Comparison of ENCODE assay signal across 17 cellular contexts in genomic region chrX:104270212-104270611, GRCh38. TPM values are rescaled to one million over a fixed set of nuclear protein-coding genes. Genes with fewer than 3 reads are reported as not detected.
DNase-seq lines count a peak whose midpoint lies in the region; ATAC-seq and TF ChIP-seq lines count a peak whose summit lies in the region.
"Had no signal": no experiment of that assay in that cellular context is flagged by ENCODE, and none has a peak within 500 bp of the region (broad histone marks: within the 10 kb centered on the region; RNA-seq: fewer than 3 reads in every experiment).

No MANE protein-coding gene starts in this region.

- WGBS in endodermal cell (ENCODE audit: insufficient coverage in 1 of 2, insufficient read length in 1 of 2), 2 experiments = 29% methylated on average over 6 of the region's 6 CpGs; no CpG with 5 or more reads in 1 of the 2 experiments
- no CpG with 5 or more reads among the region's 6 CpGs for WGBS in neuronal stem cell (ENCODE audit: extremely low coverage in 2 of 2, insufficient read length in 2 of 2, insufficient replicate concordance in 1 of 2), 2 donors

- H3K9me3 Mint-ChIP-seq in HFFc6 = no peaks in the 10 kb centered on the region
- H3K9me3 Mint-ChIP-seq in endodermal cell = peaks cover 17% of the 10 kb centered on the region

- no peak overlapping the region for H3K4me3 ChIP-seq in endodermal cell (ENCODE audit: low read length)
- H3K4me3 ChIP-seq in neuronal stem cell (ENCODE audit: low read length in 2 of 2) = no peak overlapping the region
- H3K4me3 ChIP-seq: BLaER1 treated with 17β-estradiol and CSF1 and Interleukin-3, amounts not matched to agents 10 nM and 100 nM; lower lobe of right lung; skin epidermis had no signal

- H3K27me3 Mint-ChIP-seq in HFFc6 (ENCODE audit: insufficient read depth) = peaks cover 7% of the 10 kb centered on the region
- peaks cover 50% of the 10 kb centered on the region for H3K27me3 Mint-ChIP-seq in endodermal cell (ENCODE audit: insufficient read depth)

- H3K9me3 ChIP-seq in endodermal cell (ENCODE audit: control insufficient read depth, low read length) (no peaks in the 10 kb centered on the region), neuronal stem cell (replicated peaks in 1 of 2; ENCODE audit: control insufficient read depth in 2 of 2, insufficient read depth in 1 of 2, low read depth in 1 of 2, low read length in 2 of 2) (no peaks in the 10 kb centered on the region)
- H3K9me3 ChIP-seq: BLaER1 treated with 17β-estradiol and CSF1 and Interleukin-3, amounts not matched to agents 10 nM and 100 nM; lower lobe of right lung had no signal

- H3K14ac ChIP-seq in neuronal stem cell (ENCODE audit: low read length) = no peak overlapping the region

- no peak overlapping the region for H3K4ac ChIP-seq in neuronal stem cell (ENCODE audit: low read length)

- H3K27ac Mint-ChIP-seq in HFFc6 (no peak overlapping the region), endodermal cell (no peak overlapping the region)

- no peaks in the 10 kb centered on the region for H3K36me3 ChIP-seq in endodermal cell (ENCODE audit: control insufficient read depth, insufficient read depth, low read length)
- no peaks in the 10 kb centered on the region for H3K36me3 ChIP-seq in neuronal stem cell (replicated peaks in 1 of 2; ENCODE audit: control insufficient read depth in 2 of 2, insufficient read depth in 2 of 2, low read length in 2 of 2)
- H3K36me3 ChIP-seq: BLaER1 treated with 17β-estradiol and CSF1 and Interleukin-3, amounts not matched to agents 10 nM and 100 nM; lower lobe of right lung had no signal

- no peaks in the 10 kb centered on the region for H3K4me1 ChIP-seq in endodermal cell (ENCODE audit: control insufficient read depth, insufficient read depth, low read length)
- no peaks in the 10 kb centered on the region for H3K4me1 ChIP-seq in neuronal stem cell (ENCODE audit: control insufficient read depth in 2 of 2, insufficient read depth in 1 of 2, low read depth in 1 of 2, low read length in 2 of 2)
- H3K4me1 ChIP-seq: BLaER1 treated with 17β-estradiol and CSF1 and Interleukin-3, amounts not matched to agents 10 nM and 100 nM; lower lobe of right lung had no signal

- no peaks in the 10 kb centered on the region for H3K79me1 ChIP-seq in neuronal stem cell (ENCODE audit: low read depth, low read length)

- H2BK5ac ChIP-seq in neuronal stem cell (ENCODE audit: low read length) = no peak overlapping the region

- no peak overlapping the region for H2BK12ac ChIP-seq in neuronal stem cell (ENCODE audit: low read length)

- H3K36me3 Mint-ChIP-seq in HFFc6 (ENCODE audit: low read depth) (no peaks in the 10 kb centered on the region), endodermal cell (ENCODE audit: low read depth) (no peaks in the 10 kb centered on the region)

- peak overlapping the region; percentile 67 for H2AFZ ChIP-seq in neuronal stem cell (ENCODE audit: low read length)

- H3K27me3 ChIP-seq in endodermal cell (ENCODE audit: control insufficient read depth, insufficient read depth, low read length, poor library complexity, severe bottlenecking) (peaks cover 9% of the 10 kb centered on the region), neuronal stem cell (ENCODE audit: control insufficient read depth in 3 of 3, insufficient read depth in 3 of 3, low read depth in 1 of 3, low read length in 3 of 3) (peaks cover 0 to 12% (median 0%) of the 10 kb centered on the region in 3 experiments)
- H3K27me3 ChIP-seq: BLaER1 treated with 17β-estradiol and CSF1 and Interleukin-3, amounts not matched to agents 10 nM and 100 nM had no signal

- H4K91ac ChIP-seq in neuronal stem cell (ENCODE audit: low read depth, low read length, poor library complexity) = no peak overlapping the region

- no peak overlapping the region for H4K8ac ChIP-seq in neuronal stem cell (ENCODE audit: low read depth, low read length)

- H3K4me3 Mint-ChIP-seq in HFFc6 (peak overlapping the region; percentile 88), endodermal cell (no peak overlapping the region)

- H3K4me2 ChIP-seq in neuronal stem cell (ENCODE audit: insufficient read depth, low read length, poor library complexity, severe bottlenecking) = no peak overlapping the region
- H3K4me2 ChIP-seq: BLaER1 treated with 17β-estradiol and CSF1 and Interleukin-3, amounts not matched to agents 10 nM and 100 nM had no signal

- no peak overlapping the region for H3K23ac ChIP-seq in neuronal stem cell (ENCODE audit: low read depth, low read length, poor library complexity)

- no peak overlapping the region for H3K27ac ChIP-seq in endodermal cell (ENCODE audit: low read depth, low read length)
- no peak overlapping the region for H3K27ac ChIP-seq in neuronal stem cell (replicated peaks; ENCODE audit: low read length)
- H3K27ac ChIP-seq: BLaER1 treated with 17β-estradiol and CSF1 and Interleukin-3, amounts not matched to agents 10 nM and 100 nM; lower lobe of right lung; skin epidermis had no signal

- DNase-seq in NCI-H82 (lab: John Stamatoyannopoulos, UW) = peak; percentile 9
- DNase-seq in NCI-H82 treated with DMSO at 0.1 percent for 48 hours (lab: John Stamatoyannopoulos, UW; ENCODE audit: unreplicated experiment) = no peak
- no peak for DNase-seq in HFFc6
- DNase-seq in endodermal cell = peak; percentile 58
- DNase-seq in neuronal stem cell (ENCODE audit: low spot score) = no peak
- DNase-seq in hypothalamus (lab: John Stamatoyannopoulos, UW) = no peak
- DNase-seq: 8988T, KG1, lower lobe of right lung, SHP77 treated with DMSO at 0.1 percent for 48 hours had no signal

- ATAC-seq in GM19035 (IDR thresholded peaks at IDR 0.05; ENCODE audit: unreplicated experiment) (no peak), GM18861 (IDR thresholded peaks at IDR 0.05; ENCODE audit: unreplicated experiment) (no peak)
- ATAC-seq: lower lobe of right lung had no signal

- H3K18ac ChIP-seq in neuronal stem cell (ENCODE audit: low read length) = no peak overlapping the region

- H2AK5ac ChIP-seq in neuronal stem cell (ENCODE audit: low read depth, low read length) = no peak overlapping the region

- H3K9ac ChIP-seq in endodermal cell (ENCODE audit: extremely low read depth, low read length, poor library complexity, severe bottlenecking) (no peak overlapping the region), neuronal stem cell (ENCODE audit: low read depth, low read length, poor library complexity) (no peak overlapping the region)
- H3K9ac ChIP-seq: BLaER1 treated with 17β-estradiol and CSF1 and Interleukin-3, amounts not matched to agents 10 nM and 100 nM had no signal

- H3K4me1 Mint-ChIP-seq in HFFc6 (ENCODE audit: low read depth) (peaks cover 6% of the 10 kb centered on the region), endodermal cell (no peaks in the 10 kb centered on the region)

- TF ChIP-seq CTCF in HFFc6 (IDR thresholded peaks at IDR 0.05) (no peak), endodermal cell (conservative IDR thresholded peaks at IDR 0.05) (peak; percentile 53)

- no peak overlapping the region for H2BK15ac ChIP-seq in neuronal stem cell (ENCODE audit: low read length)

- no peak overlapping the region for H2BK120ac ChIP-seq in neuronal stem cell (ENCODE audit: low read depth, low read length)

RNA-seq across cellular contexts. Expression of gene ESX1, which starts 15.5 kb away (rescaled TPM):
- not detected for total RNA-seq in HFFc6 (2021; fragmentation: NEBNext Ultra II Directional; extraction: Animal tissue kit (Norgen Biotek cat#: 25700))
- not detected for total RNA-seq in endodermal cell
- not detected for polyA plus RNA-seq in endodermal cell (2013, experiment 1 of 2)
- polyA plus RNA-seq in endodermal cell (2013, experiment 2 of 2) = not detected
- polyA plus RNA-seq in neuronal stem cell (2013, experiment 1 of 2) = not detected
- not detected for polyA plus RNA-seq in neuronal stem cell (2013, experiment 2 of 2)
- total RNA-seq: esophagus mucosa, lower lobe of right lung, OCI-LY7, subcutaneous adipose tissue had no signal

Comparison
In these comparisons a context has a peak if more than half of its experiments do, and no peak if none do; other contexts are left out.
1. DNase-seq: peak in NCI-H82 (single experiment) and endodermal cell (single experiment); none in NCI-H82 treated with DMSO at 0.1 percent for 48 hours (single experiment), HFFc6 (single experiment), neuronal stem cell (single experiment) and hypothalamus (0 of 51).